Comparison of ENCODE assay signal across 11 cellular contexts in the genomic region with DNA sequence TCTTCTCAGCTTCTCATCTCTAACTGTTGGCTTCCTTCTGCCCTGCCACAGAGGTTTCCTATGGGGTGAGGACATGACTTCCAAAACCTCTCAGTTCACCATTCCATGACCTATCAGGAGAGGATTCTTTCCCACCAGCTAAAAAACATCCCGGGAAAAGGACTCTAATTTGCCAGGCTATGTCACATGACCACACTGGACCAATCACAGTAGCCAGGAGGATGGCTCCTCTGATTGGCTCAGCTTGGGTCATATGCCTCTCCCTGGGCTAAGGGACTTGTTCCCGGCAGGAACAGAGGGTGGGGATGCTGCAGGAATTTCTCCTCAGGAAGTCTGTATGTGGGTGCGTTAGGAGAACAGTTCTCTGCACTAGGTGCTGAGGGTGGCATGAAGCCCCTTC. TPM values are rescaled to one million over a fixed set of nuclear protein-coding genes. Genes with fewer than 3 reads are reported as not detected.
A peak's percentile ranks its signal among the peaks of the same experiment; 100 is the strongest.
DNase-seq lines count a peak whose midpoint lies in the region; ATAC-seq and TF ChIP-seq lines count a peak whose summit lies in the region.
"Had no signal": no experiment of that assay in that cellular context is flagged by ENCODE, and none has a peak within 500 bp of the region (broad histone marks: within the 10 kb centered on the region; RNA-seq: fewer than 3 reads in every experiment).

No MANE protein-coding gene starts in this region.

- H3K79me2 ChIP-seq in OCI-LY7 (ENCODE audit: insufficient read depth, low read depth, low read length): no peaks in the 10 kb centered on the region

- CTCF ChIA-PET in OCI-LY7 (lab: Charles Lee; ENCODE audit: unreplicated experiment): interaction anchor here (0.6 to 1.1 kb wide), 2 partner anchors 89 to 164 kb away, joined by 3 to 6 read pairs; no protein-coding TSS in a partner anchor
- CTCF ChIA-PET in activated CD8-positive, alpha-beta T cell treated with anti-CD3 and anti-CD28 coated beads, Interleukin-2, amount 10 ng/mL, durations not matched to agents 7 days and 5 days (lab: Charles Lee): interaction anchor here (1.0 kb wide), 1 partner anchor 153 kb away, joined by 3 read pairs; no protein-coding TSS in a partner anchor

- no peaks in the 10 kb centered on the region for H3K36me3 Mint-ChIP-seq in activated CD8-positive, alpha-beta T cell treated with anti-CD3 and anti-CD28 coated beads, Interleukin-2, amount 10 ng/mL, durations not matched to agents 7 days and 5 days (ENCODE audit: low read depth)

- H3K36me3 ChIP-seq in MG63: no peaks in the 10 kb centered on the region
- no peaks in the 10 kb centered on the region for H3K36me3 ChIP-seq in SK-N-MC (ENCODE audit: insufficient read depth, low read length)
- H3K36me3 ChIP-seq in OCI-LY7 (ENCODE audit: insufficient read depth, low read length): no peaks in the 10 kb centered on the region
- H3K36me3 ChIP-seq: ascending aorta, upper lobe of left lung had no signal

- no peaks in the 10 kb centered on the region for H4K20me1 ChIP-seq in OCI-LY7 (ENCODE audit: insufficient read depth, low read length)

- H3K9me3 Mint-ChIP-seq in activated CD8-positive, alpha-beta T cell treated with anti-CD3 and anti-CD28 coated beads, Interleukin-2, amount 10 ng/mL, durations not matched to agents 7 days and 5 days (ENCODE audit: insufficient read depth): no peaks in the 10 kb centered on the region

- no peak for ATAC-seq in activated CD8-positive, alpha-beta T cell treated with anti-CD3 and anti-CD28 coated beads, Interleukin-2, amount 10 ng/mL, durations not matched to agents 7 days and 5 days

- peak; percentile 26 for DNase-seq in GM03348 (ENCODE audit: low spot score)
- peak; percentile 67 for DNase-seq in MG63
- DNase-seq in SK-N-MC (ENCODE audit: low read depth, low spot score): no peak
- peak; percentile 6 for DNase-seq in midbrain (lab: John Stamatoyannopoulos, UW)
- DNase-seq in activated effector memory CD4-positive, alpha-beta T cell treated with anti-CD3 and anti-CD28 coated beads, Interleukin-2, amount 50 U/mL, for 16 hours: no peak
- DNase-seq in OCI-LY7 (ENCODE audit: low spot score): no peak
- no peak for DNase-seq in activated CD8-positive, alpha-beta T cell treated with anti-CD3 and anti-CD28 coated beads, Interleukin-2, amount 10 ng/mL, durations not matched to agents 7 days and 5 days
- DNase-seq: GF-D8, hippocampal formation, upper lobe of left lung had no signal

- POLR2A ChIA-PET in OCI-LY7 (lab: Charles Lee): interaction anchor here (0.6 to 1.3 kb wide), 2 partner anchors 16 to 103 kb away, joined by 3 read pairs; no protein-coding TSS in a partner anchor
- POLR2A ChIA-PET in activated CD8-positive, alpha-beta T cell treated with anti-CD3 and anti-CD28 coated beads, Interleukin-2, amount 10 ng/mL, durations not matched to agents 7 days and 5 days (lab: Charles Lee): no interaction called here

- H3K4me3 Mint-ChIP-seq in activated CD8-positive, alpha-beta T cell treated with anti-CD3 and anti-CD28 coated beads, Interleukin-2, amount 10 ng/mL, durations not matched to agents 7 days and 5 days: no peak overlapping the region

- peaks cover 6% of the 10 kb centered on the region for H3K4me1 Mint-ChIP-seq in activated CD8-positive, alpha-beta T cell treated with anti-CD3 and anti-CD28 coated beads, Interleukin-2, amount 10 ng/mL, durations not matched to agents 7 days and 5 days (ENCODE audit: low read depth)

- H3K4me3 ChIP-seq in MG63: no peak overlapping the region
- H3K4me3 ChIP-seq in SK-N-MC: peak overlapping the region; percentile 40; the same call in 1 of the 2 replicates
- H3K4me3 ChIP-seq in OCI-LY7 (ENCODE audit: low read depth, low read length, poor library complexity, severe bottlenecking): no peak overlapping the region
- H3K4me3 ChIP-seq: ascending aorta, upper lobe of left lung had no signal

- H3K27me3 ChIP-seq in MG63: no peaks in the 10 kb centered on the region
- H3K27me3 ChIP-seq: ascending aorta had no signal

- H3K4me2 ChIP-seq in OCI-LY7 (ENCODE audit: low read length): no peak overlapping the region

- H3K9me3 ChIP-seq in MG63 (no peaks in the 10 kb centered on the region), SK-N-MC (ENCODE audit: low read depth, low read length) (no peaks in the 10 kb centered on the region), OCI-LY7 (ENCODE audit: low read length) (no peaks in the 10 kb centered on the region)

- no peak overlapping the region for H3K9ac ChIP-seq in SK-N-MC (ENCODE audit: insufficient read length)

- H3K27ac ChIP-seq in SK-N-MC (no peak overlapping the region), OCI-LY7 (ENCODE audit: low read depth, low read length, poor library complexity, severe bottlenecking) (no peak overlapping the region)
- H3K27ac ChIP-seq: ascending aorta, upper lobe of left lung had no signal

- no peaks in the 10 kb centered on the region for H3K4me1 ChIP-seq in OCI-LY7 (ENCODE audit: insufficient read depth, low read length, poor library complexity, severe bottlenecking)

- H2AFZ ChIP-seq in OCI-LY7 (ENCODE audit: low read length): no peak overlapping the region

- peaks cover 32% of the 10 kb centered on the region for H3K27me3 Mint-ChIP-seq in activated CD8-positive, alpha-beta T cell treated with anti-CD3 and anti-CD28 coated beads, Interleukin-2, amount 10 ng/mL, durations not matched to agents 7 days and 5 days (ENCODE audit: low read depth)

- no peak overlapping the region for H3K27ac Mint-ChIP-seq in activated CD8-positive, alpha-beta T cell treated with anti-CD3 and anti-CD28 coated beads, Interleukin-2, amount 10 ng/mL, durations not matched to agents 7 days and 5 days

- TF ChIP-seq CTCF in OCI-LY7 (conservative IDR thresholded peaks at IDR 0.05; ENCODE audit: low read length): no peak

- intact Hi-C loops in OCI-LY7 (cut with micrococcal nuclease; ENCODE audit: unreplicated experiment): no loop called here

- H3K9me2 ChIP-seq in OCI-LY7 (ENCODE audit: insufficient read depth, low read length): no peaks in the 10 kb centered on the region

- BruUV-seq in OCI-LY7 (replicated peaks; lab: Mats Ljungman, UMichigan): no TSS peak

RNA-seq across cellular contexts. Expression of a gene that starts 40.3 kb away (rescaled TPM):
- 4.9 and 15.5 TPM in 2 replicates for total RNA-seq in MG63 (2014; rRNA removed; shearing (Covaris generic); ENCODE audit: low replicate concordance)
- total RNA-seq in OCI-LY7 (2014; rRNA removed; shearing (Covaris generic)): 15.8 and 17.8 TPM in 2 replicates
- 13.7 and 15.7 TPM in 2 replicates for total RNA-seq in OCI-LY7 (2022)
- total RNA-seq in activated CD8-positive, alpha-beta T cell treated with anti-CD3 and anti-CD28 coated beads, Interleukin-2, amount 10 ng/mL, durations not matched to agents 7 days and 5 days: 10 to 100 TPM; 10.2 TPM

Comparison
In these comparisons a context has a peak if more than half of its experiments do, and no peak if none do; other contexts are left out.
1. DNase-seq: peak in GM03348 (single experiment), MG63 (single experiment) and midbrain (single experiment); none in SK-N-MC (single experiment), activated effector memory CD4-positive, alpha-beta T cell treated with anti-CD3 and anti-CD28 coated beads, Interleukin-2, amount 50 U/mL, for 16 hours (single experiment), OCI-LY7 (single experiment) and activated CD8-positive, alpha-beta T cell treated with anti-CD3 and anti-CD28 coated beads, Interleukin-2, amount 10 ng/mL, durations not matched to agents 7 days and 5 days (single experiment).